14 cellular contexts compared by ENCODE assay signal in the genomic region with DNA sequence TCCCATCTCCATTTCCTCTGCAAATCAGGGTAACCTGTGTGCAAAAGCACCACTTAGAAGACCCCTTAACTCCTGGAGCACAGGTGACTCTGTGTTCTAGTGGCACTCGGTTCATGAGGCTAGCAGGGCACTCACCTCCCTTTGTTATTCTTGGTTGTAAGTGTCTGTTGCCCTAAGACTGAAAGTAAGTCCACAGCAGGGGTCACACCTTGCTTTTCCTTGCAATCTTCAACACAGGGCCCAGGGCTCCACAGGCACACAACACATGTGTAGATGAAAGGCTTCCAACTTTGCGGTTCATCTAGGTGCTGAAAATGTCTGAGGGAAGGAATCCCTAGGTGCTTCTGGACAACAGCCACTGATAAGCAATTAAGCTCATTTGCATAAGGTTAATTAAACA. TPM values are rescaled to one million over a fixed set of nuclear protein-coding genes. Genes with fewer than 3 reads are reported as not detected.
"Had no signal": no experiment of that assay in that cellular context is flagged by ENCODE, and none has a peak within 500 bp of the region (broad histone marks: within the 10 kb centered on the region; RNA-seq: fewer than 3 reads in every experiment).

No MANE protein-coding gene starts in this region.

- H3K36me3 Mint-ChIP-seq: immature natural killer cell had no signal

- H3K27ac Mint-ChIP-seq: activated CD4-positive, alpha-beta T cell treated with anti-CD3 and anti-CD28 coated beads, Interleukin-2, amount 10 ng/mL, durations not matched to agents 24 days and 14 days had no signal

- DNase-seq: esophagus squamous epithelium, occipital lobe had no signal

- H3K36me3 ChIP-seq: cardiac muscle cell, colonic mucosa, esophagus squamous epithelium, WERI-Rb-1 had no signal

- H3K9me3 Mint-ChIP-seq: activated CD4-positive, alpha-beta T cell treated with anti-CD3 and anti-CD28 coated beads, Interleukin-2, amount 10 ng/mL, durations not matched to agents 24 days and 14 days; activated naive CD4-positive, alpha-beta T cell treated with anti-CD3 and anti-CD28 coated beads, Interleukin-2, amount 10 ng/mL, durations not matched to agents 7 days and 5 days; nephron had no signal

- ATAC-seq: psoas muscle, SK-N-SH treated with all-trans-retinoic acid at 6 μM for 48 hours had no signal

- H3K9me3 ChIP-seq: colonic mucosa, esophagus squamous epithelium, psoas muscle had no signal

RNA-seq across cellular contexts. Expression of gene RNU6-1, which starts 2.9 kb away (rescaled TPM):
- total RNA-seq: activated CD4-positive, alpha-beta T cell treated with anti-CD3 and anti-CD28 coated beads, Interleukin-2, amount 10 ng/mL, durations not matched to agents 24 days and 14 days; cardiac muscle cell; colonic mucosa; esophagus squamous epithelium; fibroblast of villous mesenchyme; lower leg skin; occipital lobe; psoas muscle; urinary bladder had no signal

RNA-seq across cellular contexts. Expression of gene SKOR1, which starts 11.6 kb away (rescaled TPM):
- total RNA-seq: fibroblast of villous mesenchyme had no signal
